In genomic region chr1:207495281-207495680, GRCh38 we compare ENCODE assay signal across 14 cellular contexts. TPM values are rescaled to one million over a fixed set of nuclear protein-coding genes. Genes with fewer than 3 reads are reported as not detected.
DNase-seq lines count a peak whose midpoint lies in the region; TF ChIP-seq lines count a peak whose summit lies in the region.
"Not testable (repeated sequence)": the region's sequence is repeated elsewhere in the genome, so short reads cannot be mapped to it uniquely, and the experiment has no call there.
"Had no signal": no experiment of that assay in that cellular context is flagged by ENCODE, and none has a peak within 500 bp of the region (broad histone marks: within the 10 kb centered on the region; RNA-seq: fewer than 3 reads in every experiment).

No MANE protein-coding gene starts in this region.

- H3K27me3 ChIP-seq in BE2C: peaks cover 71% of the 10 kb centered on the region

- not testable (repeated sequence) for TF ChIP-seq POLR2A in erythroblast (IDR thresholded peaks at IDR 0.05; ENCODE audit: low read length)

- H3K9me3 Mint-ChIP-seq in activated CD4-positive, alpha-beta T cell treated with anti-CD3 and anti-CD28 coated beads, Interleukin-2, amount 10 ng/mL, durations not matched to agents 7 days and 5 days; mesothelial cell of epicardium; progenitor cell of endocrine pancreas (ENCODE audit: low read depth): not testable (repeated sequence)

- H3K27ac Mint-ChIP-seq in activated CD4-positive, alpha-beta T cell treated with anti-CD3 and anti-CD28 coated beads, Interleukin-2, amount 10 ng/mL, durations not matched to agents 7 days and 5 days; mesothelial cell of epicardium; progenitor cell of endocrine pancreas: not testable (repeated sequence)

- not testable (repeated sequence) for H3K36me3 Mint-ChIP-seq in activated CD4-positive, alpha-beta T cell treated with anti-CD3 and anti-CD28 coated beads, Interleukin-2, amount 10 ng/mL, durations not matched to agents 7 days and 5 days (ENCODE audit: low read depth); mesothelial cell of epicardium; progenitor cell of endocrine pancreas (ENCODE audit: insufficient read depth)

- CTCF ChIA-PET in activated CD4-positive, alpha-beta T cell treated with anti-CD3 and anti-CD28 coated beads, Interleukin-2, amount 10 ng/mL, durations not matched to agents 7 days and 5 days (lab: Charles Lee): not testable (repeated sequence)

- in situ Hi-C loops in KBM-7 (cut with MboI; ENCODE audit: low pct_unique_long_range_greater_than_20kb, low sequenced_read_pairs): not testable (repeated sequence)

- H3K4me1 Mint-ChIP-seq in activated CD4-positive, alpha-beta T cell treated with anti-CD3 and anti-CD28 coated beads, Interleukin-2, amount 10 ng/mL, durations not matched to agents 7 days and 5 days: peaks cover 20% of the 10 kb centered on the region
- not testable (repeated sequence) for H3K4me1 Mint-ChIP-seq in mesothelial cell of epicardium; progenitor cell of endocrine pancreas (ENCODE audit: low read depth)

- peak overlapping the region; percentile 70 for H3K4me3 Mint-ChIP-seq in activated CD4-positive, alpha-beta T cell treated with anti-CD3 and anti-CD28 coated beads, Interleukin-2, amount 10 ng/mL, durations not matched to agents 7 days and 5 days
- H3K4me3 Mint-ChIP-seq in mesothelial cell of epicardium (peak overlapping the region; percentile 71), progenitor cell of endocrine pancreas (ENCODE audit: low read depth) (peak overlapping the region; percentile 75)

- TF ChIP-seq CTCF in BE2C (IDR thresholded peaks at IDR 0.05; ENCODE audit: low read depth, low read length) (peak; percentile 8; the same call in 1 of the 2 replicates), GM10266 (IDR thresholded peaks at IDR 0.05; ENCODE audit: control insufficient read depth, insufficient read depth, low read depth, missing control alignments) (peak; percentile 18)
- TF ChIP-seq CTCF in mesothelial cell of epicardium (IDR thresholded peaks at IDR 0.05; ENCODE audit: unreplicated experiment); progenitor cell of endocrine pancreas (IDR thresholded peaks at IDR 0.05; ENCODE audit: unreplicated experiment): not testable (repeated sequence)

- H3K4me3 ChIP-seq in BE2C (ENCODE audit: low read depth, low read length): not testable (repeated sequence)

- H3K27me3 Mint-ChIP-seq in activated CD4-positive, alpha-beta T cell treated with anti-CD3 and anti-CD28 coated beads, Interleukin-2, amount 10 ng/mL, durations not matched to agents 7 days and 5 days: peaks cover 30% of the 10 kb centered on the region
- H3K27me3 Mint-ChIP-seq in mesothelial cell of epicardium (ENCODE audit: low read depth) (peaks cover 49% of the 10 kb centered on the region), progenitor cell of endocrine pancreas (peaks cover 44% of the 10 kb centered on the region)

- not testable (repeated sequence) for H3K36me3 ChIP-seq in BE2C

- H3K4me1 ChIP-seq in BE2C: not testable (repeated sequence)

- POLR2A ChIA-PET in activated CD4-positive, alpha-beta T cell treated with anti-CD3 and anti-CD28 coated beads, Interleukin-2, amount 10 ng/mL, durations not matched to agents 7 days and 5 days (lab: Charles Lee): not testable (repeated sequence)

- H3K9me3 ChIP-seq in BE2C: not testable (repeated sequence)

- DNase-seq in BE2C; GM10266 (ENCODE audit: extremely low spot score); activated CD4-positive, alpha-beta T cell treated with anti-CD3 and anti-CD28 coated beads, Interleukin-2, amount 10 ng/mL, durations not matched to agents 7 days and 5 days; mesothelial cell of epicardium (ENCODE audit: low spot score in 2 of 2, unreplicated experiment in 2 of 2); progenitor cell of endocrine pancreas (ENCODE audit: low spot score, unreplicated experiment): not testable (repeated sequence)
- DNase-seq in KBM-7: peak; percentile 64
- peak; percentile 80 for DNase-seq in OCI-M1 (lab: John Stamatoyannopoulos, UW)
- DNase-seq in erythroblast (lab: John Stamatoyannopoulos, UW): peak; percentile 39 to 42

RNA-seq across cellular contexts. Expression of gene CR1, which starts 0.7 kb away (rescaled TPM):
- polyA plus RNA-seq in BE2C (2012; ENCODE audit: insufficient read depth, insufficient read length, low read depth): not detected
- total RNA-seq in activated CD4-positive, alpha-beta T cell treated with anti-CD3 and anti-CD28 coated beads, Interleukin-2, amount 10 ng/mL, durations not matched to agents 7 days and 5 days: under 1 TPM; 0.20 to 0.25 TPM
- total RNA-seq in mesothelial cell of epicardium (0.09 to 0.16 TPM (median 0.09 TPM) in 3 replicates), progenitor cell of endocrine pancreas (0.11 and 0.41 TPM in 2 replicates)
- total RNA-seq: cardiac muscle cell, glomerular endothelial cell, M059J, renal cortical epithelial cell, RPMI7951 had no signal
- polyA plus RNA-seq: cardiac muscle cell had no signal

RNA-seq across cellular contexts. Expression of gene CR2, which starts 41.2 kb away (rescaled TPM):
- polyA plus RNA-seq in BE2C (2012; ENCODE audit: insufficient read depth, insufficient read length, low read depth): not detected
- total RNA-seq in activated CD4-positive, alpha-beta T cell treated with anti-CD3 and anti-CD28 coated beads, Interleukin-2, amount 10 ng/mL, durations not matched to agents 7 days and 5 days: not detected
- not detected in 3 replicates for total RNA-seq in mesothelial cell of epicardium
- 0.17 and 0.24 TPM in 2 replicates for total RNA-seq in progenitor cell of endocrine pancreas
- total RNA-seq: cardiac muscle cell, glomerular endothelial cell, M059J, occipital lobe, renal cortical epithelial cell, RPMI7951 had no signal
- polyA plus RNA-seq: cardiac muscle cell had no signal
